19 cellular contexts compared by ENCODE assay signal in genomic region chr11:10390375-10390774, GRCh38.
DNase-seq lines count a peak whose midpoint lies in the region; ATAC-seq and TF ChIP-seq lines count a peak whose summit lies in the region.
"Had no signal": no experiment of that assay in that cellular context is flagged by ENCODE, and none has a peak within 500 bp of the region (broad histone marks: within the 10 kb centered on the region; RNA-seq: fewer than 3 reads in every experiment).

No MANE protein-coding gene starts in this region.

- no peak overlapping the region for H3K4ac ChIP-seq in IMR-90 (ENCODE audit: low read depth, low read length)
- no peak overlapping the region for H3K4ac ChIP-seq in neuronal stem cell (ENCODE audit: low read length)

- H3K4me2 ChIP-seq in IMR-90 (ENCODE audit: low read depth, low read length): no peak overlapping the region
- no peak overlapping the region for H3K4me2 ChIP-seq in neuronal stem cell (ENCODE audit: insufficient read depth, low read length, poor library complexity, severe bottlenecking)
- H3K4me2 ChIP-seq in PC-9: no peak overlapping the region
- H3K4me2 ChIP-seq: SK-N-SH had no signal

- H4K5ac ChIP-seq in IMR-90 (ENCODE audit: low read depth, low read length): no peak overlapping the region

- CTCF ChIA-PET in Caco-2 (lab: Charles Lee) (interaction anchor here (1.5 kb wide), 1 partner anchor 24 kb away, joined by 5 read pairs; no protein-coding TSS in a partner anchor), IMR-90 (lab: Yijun Ruan, JAX) (no interaction called here), PC-9 (lab: Charles Lee) (no interaction called here)

- no peak for TF ChIP-seq POLR2A in IMR-90 (IDR thresholded peaks at IDR 0.05; ENCODE audit: low read depth, low read length)

- H2AFZ ChIP-seq in IMR-90 (replicated peaks; ENCODE audit: low read length, poor library complexity): no peak overlapping the region
- no peak overlapping the region for H2AFZ ChIP-seq in neuronal stem cell (ENCODE audit: low read length)
- H2AFZ ChIP-seq in PC-9: no peak overlapping the region

- POLR2A ChIA-PET in Caco-2 (lab: Charles Lee) (no interaction called here), IMR-90 (lab: Charles Lee; ENCODE audit: unreplicated experiment) (no interaction called here), PC-9 (lab: Charles Lee; ENCODE audit: unreplicated experiment) (no interaction called here)

- no peaks in the 10 kb centered on the region for H3F3A ChIP-seq in PC-9 (ENCODE audit: insufficient read depth, low read depth)

- H3K36me3 Mint-ChIP-seq in Caco-2 (ENCODE audit: insufficient read depth, unreplicated experiment): peaks cover 11% of the 10 kb centered on the region

- H2BK12ac ChIP-seq in neuronal stem cell (ENCODE audit: low read length): no peak overlapping the region

- H3K9ac ChIP-seq in IMR-90 (ENCODE audit: low read depth, low read length) (no peak overlapping the region), neuronal stem cell (ENCODE audit: low read depth, low read length, poor library complexity) (peak overlapping the region; percentile 56)
- H3K9ac ChIP-seq: SK-N-SH had no signal

- H3K23ac ChIP-seq in IMR-90 (ENCODE audit: low read depth, low read length): no peak overlapping the region
- H3K23ac ChIP-seq in neuronal stem cell (ENCODE audit: low read depth, low read length, poor library complexity): no peak overlapping the region

- H2BK15ac ChIP-seq in IMR-90 (ENCODE audit: low read depth, low read length): peak overlapping the region; percentile 2; the same call in 1 of the 3 replicates
- H2BK15ac ChIP-seq in neuronal stem cell (ENCODE audit: low read length): no peak overlapping the region

- no peaks in the 10 kb centered on the region for H3K9me2 ChIP-seq in PC-9 (ENCODE audit: insufficient read depth)
- H3K9me2 ChIP-seq: SK-N-SH had no signal

- DNase-seq in Caco-2: no peak
- no peak for DNase-seq in IMR-90
- DNase-seq in choroid plexus epithelial cell (ENCODE audit: low read depth): peak; percentile 60
- no peak for DNase-seq in neuronal stem cell (ENCODE audit: low spot score)
- DNase-seq in NCI-H1105 (lab: John Stamatoyannopoulos, UW): no peak
- no peak for DNase-seq in NCI-H510A treated with DMSO at 0.1 percent for 48 hours (lab: John Stamatoyannopoulos, UW)
- no peak for DNase-seq in activated CD4-positive, alpha-beta T cell treated with anti-CD3 and anti-CD28 coated beads for 48 hours
- DNase-seq in PC-9: no peak
- DNase-seq: ACHN; CD4-positive, alpha-beta T cell; H7; MV-4-11; NCI-H1436 treated with DMSO at 0.1 percent for 48 hours; NCI-H2107; NCI-H748 treated with DMSO at 0.1 percent for 48 hours; Right ventricle myocardium superior; SK-N-SH had no signal

- H2AK5ac ChIP-seq in IMR-90 (ENCODE audit: low read depth, low read length) (peak overlapping the region; percentile 20; the same call in 1 of the 2 replicates), neuronal stem cell (ENCODE audit: low read depth, low read length) (no peak overlapping the region)

- H3K36me3 ChIP-seq in Caco-2 (ENCODE audit: control insufficient read depth, insufficient read depth, low read length) (no peaks in the 10 kb centered on the region), IMR-90 (ENCODE audit: control insufficient read depth, insufficient read depth, low read length) (no peaks in the 10 kb centered on the region), neuronal stem cell (replicated peaks in 1 of 2; ENCODE audit: control insufficient read depth in 2 of 2, insufficient read depth in 2 of 2, low read length in 2 of 2) (no peaks in the 10 kb centered on the region), PC-9 (ENCODE audit: low read depth) (no peaks in the 10 kb centered on the region)

- peak overlapping the region; percentile 71 for H3K27ac Mint-ChIP-seq in Caco-2 (ENCODE audit: unreplicated experiment)
- H3K27ac Mint-ChIP-seq: CD4-positive, alpha-beta T cell had no signal

- BruUV-seq in Caco-2 (replicated peaks; lab: Mats Ljungman, UMichigan) (no TSS peak), IMR-90 (replicated peaks; lab: Mats Ljungman, UMichigan) (no TSS peak), PC-9 (replicated peaks; lab: Mats Ljungman, UMichigan) (no TSS peak)

- no peak overlapping the region for H4K8ac ChIP-seq in IMR-90 (ENCODE audit: low read depth in 2 of 2, low read length in 2 of 2)
- H4K8ac ChIP-seq in neuronal stem cell (ENCODE audit: low read depth, low read length): no peak overlapping the region

- no peak overlapping the region for H4K91ac ChIP-seq in IMR-90 (ENCODE audit: insufficient read depth, low read depth, low read length)
- no peak overlapping the region for H4K91ac ChIP-seq in neuronal stem cell (ENCODE audit: low read depth, low read length, poor library complexity)

- H3K4me3 Mint-ChIP-seq in Caco-2 (ENCODE audit: unreplicated experiment): peak overlapping the region; percentile 56
- H3K4me3 Mint-ChIP-seq: CD4-positive, alpha-beta T cell had no signal

- no peak overlapping the region for H3K27ac ChIP-seq in IMR-90 (ENCODE audit: insufficient read depth, low read length)
- H3K27ac ChIP-seq in neuronal stem cell (replicated peaks; ENCODE audit: low read length): no peak overlapping the region
- H3K27ac ChIP-seq in PC-9: no peak overlapping the region

- no peak overlapping the region for H2BK20ac ChIP-seq in IMR-90 (ENCODE audit: low read depth, low read length)

- no peak for TF ChIP-seq RAD21 in IMR-90 (IDR thresholded peaks at IDR 0.05; ENCODE audit: low read length)

- H3K4me1 ChIP-seq in Caco-2 (peaks cover 86% of the 10 kb centered on the region), IMR-90 (ENCODE audit: control insufficient read depth, insufficient read depth, low read length) (peaks cover 51% of the 10 kb centered on the region), neuronal stem cell (ENCODE audit: control insufficient read depth in 2 of 2, insufficient read depth in 1 of 2, low read depth in 1 of 2, low read length in 2 of 2) (peaks cover 3 to 4% of the 10 kb centered on the region in 2 donors), PC-9 (replicated peaks; ENCODE audit: insufficient read depth) (peaks cover 6% of the 10 kb centered on the region)

- 0 out of 4 replicates have a peak, but pooled peaks cover 0 to 5% of the 10 kb centered on the region in 2 experiments for H3K79me1 ChIP-seq in IMR-90 (ENCODE audit: low read depth in 1 of 2, low read length in 2 of 2)
- no peaks in the 10 kb centered on the region for H3K79me1 ChIP-seq in neuronal stem cell (ENCODE audit: low read depth, low read length)

- dilution Hi-C loops in IMR-90 (cut with HindIII; ENCODE audit: low sequenced_read_pairs, unreplicated experiment): no loop called here

- peaks cover 74% of the 10 kb centered on the region for H3K4me1 Mint-ChIP-seq in Caco-2 (ENCODE audit: low read depth, unreplicated experiment)

- H2BK5ac ChIP-seq in IMR-90 (ENCODE audit: low read depth, low read length, poor library complexity, severe bottlenecking): no peak overlapping the region
- H2BK5ac ChIP-seq in neuronal stem cell (ENCODE audit: low read length): no peak overlapping the region

- no peaks in the 10 kb centered on the region for H3K79me2 ChIP-seq in PC-9 (ENCODE audit: low read depth)

- TF ChIP-seq CTCF in Caco-2 (IDR thresholded peaks at IDR 0.05; ENCODE audit: insufficient read depth in 1 of 2, low read depth in 1 of 2, low read length in 1 of 2, severe bottlenecking in 1 of 2, unreplicated experiment in 1 of 2) (no peak), IMR-90 (conservative IDR thresholded peaks at IDR 0.05; ENCODE audit: low read depth, low read length) (no peak), choroid plexus epithelial cell (conservative IDR thresholded peaks at IDR 0.05; ENCODE audit: low read depth, low read length) (no peak), PC-9 (conservative IDR thresholded peaks at IDR 0.05) (no peak)

- no peak overlapping the region for H3K14ac ChIP-seq in IMR-90 (replicated peaks; ENCODE audit: low read depth, low read length)
- no peak overlapping the region for H3K14ac ChIP-seq in neuronal stem cell (ENCODE audit: low read length)

- in situ Hi-C loops in IMR-90 (cut with MboI; ENCODE audit: low sequenced_read_pairs): no loop called here

- no peaks in the 10 kb centered on the region for H4K20me1 ChIP-seq in IMR-90 (ENCODE audit: insufficient read depth, low read length)
- no peaks in the 10 kb centered on the region for H4K20me1 ChIP-seq in PC-9 (ENCODE audit: insufficient read depth)

- peaks cover 14% of the 10 kb centered on the region for H3K9me3 Mint-ChIP-seq in Caco-2 (ENCODE audit: unreplicated experiment)
- H3K9me3 Mint-ChIP-seq: CD4-positive, alpha-beta T cell had no signal

- H3K18ac ChIP-seq in IMR-90 (ENCODE audit: low read depth, low read length): no peak overlapping the region; the same call in 1 of the 2 replicates
- H3K18ac ChIP-seq in neuronal stem cell (ENCODE audit: low read length): no peak overlapping the region

- intact Hi-C loops in Caco-2 (cut with micrococcal nuclease; ENCODE audit: unreplicated experiment) (no loop called here), IMR-90 (cut with micrococcal nuclease) (no loop called here), PC-9 (cut with micrococcal nuclease; ENCODE audit: unreplicated experiment) (no loop called here)

- H3K56ac ChIP-seq in IMR-90 (ENCODE audit: extremely low read depth, insufficient read depth, low read length): no peak overlapping the region

- peak overlapping the region; percentile 1; the same call in 1 of the 2 replicates for H2BK120ac ChIP-seq in IMR-90 (ENCODE audit: low read depth, low read length)
- H2BK120ac ChIP-seq in neuronal stem cell (ENCODE audit: low read depth, low read length): no peak overlapping the region

- H3K27me3 Mint-ChIP-seq in Caco-2 (ENCODE audit: insufficient read depth, unreplicated experiment): no peaks in the 10 kb centered on the region

- H3K9me3 ChIP-seq in Caco-2: no peaks in the 10 kb centered on the region
- no peaks in the 10 kb centered on the region for H3K9me3 ChIP-seq in IMR-90 (ENCODE audit: control insufficient read depth, insufficient read depth, low read length)
- peaks cover 0 to 3% of the 10 kb centered on the region in 2 donors for H3K9me3 ChIP-seq in neuronal stem cell (replicated peaks in 1 of 2; ENCODE audit: control insufficient read depth in 2 of 2, insufficient read depth in 1 of 2, low read depth in 1 of 2, low read length in 2 of 2)
- no peaks in the 10 kb centered on the region for H3K9me3 ChIP-seq in PC-9 (ENCODE audit: insufficient read depth, low read depth)
- H3K9me3 ChIP-seq: SK-N-SH had no signal

- H3K4me3 ChIP-seq in Caco-2 (ENCODE audit: low read depth, low read length) (no peak overlapping the region), IMR-90 (ENCODE audit: insufficient read depth, low read depth, low read length) (no peak overlapping the region), choroid plexus epithelial cell (ENCODE audit: low read depth, low read length) (no peak overlapping the region), neuronal stem cell (ENCODE audit: low read length in 2 of 2) (no peak overlapping the region), PC-9 (no peak overlapping the region)

- no peaks in the 10 kb centered on the region for H3K27me3 ChIP-seq in Caco-2 (replicated peaks; ENCODE audit: control insufficient read depth, insufficient read depth, low read length)
- no peaks in the 10 kb centered on the region for H3K27me3 ChIP-seq in IMR-90 (ENCODE audit: control insufficient read depth, insufficient read depth, low read length)
- no peaks in the 10 kb centered on the region for H3K27me3 ChIP-seq in neuronal stem cell (ENCODE audit: control insufficient read depth in 3 of 3, insufficient read depth in 3 of 3, low read depth in 1 of 3, low read length in 3 of 3)
- no peaks in the 10 kb centered on the region for H3K27me3 ChIP-seq in PC-9 (ENCODE audit: insufficient read depth, low read depth)

- peaks cover 41% of the 10 kb centered on the region for H3K9me1 ChIP-seq in IMR-90 (ENCODE audit: insufficient read depth, low read length)

- no peak overlapping the region for H2AK9ac ChIP-seq in IMR-90 (replicated peaks; ENCODE audit: low read depth, low read length, poor library complexity)

- ATAC-seq in IMR-90 (ENCODE audit: low read depth): no peak
- ATAC-seq: HepG2, Panc1 had no signal
